ENCODE assay signal across 11 cellular contexts in the genomic region with DNA sequence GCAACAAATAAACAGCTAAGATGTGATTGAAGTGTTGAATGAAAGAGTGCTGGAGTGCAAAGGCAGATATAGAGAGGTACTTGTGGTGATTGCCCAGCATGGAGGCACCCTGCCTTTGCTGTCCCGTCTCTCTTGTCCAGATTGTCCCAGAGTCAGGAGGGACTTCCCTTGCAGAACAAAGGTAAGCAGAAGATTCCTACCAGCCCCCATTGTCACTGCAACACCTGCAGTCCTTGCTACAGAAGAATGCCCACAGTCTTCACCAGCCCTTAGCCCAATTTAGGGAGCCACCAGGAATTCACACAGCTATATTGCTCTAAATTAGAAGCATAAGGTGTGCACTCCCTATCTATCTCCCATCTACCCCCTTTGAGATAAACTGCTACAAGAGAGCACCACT.
A peak's percentile ranks its signal among the peaks of the same experiment; 100 is the strongest.
DNase-seq lines count a peak whose midpoint lies in the region; ATAC-seq and TF ChIP-seq lines count a peak whose summit lies in the region.
"Had no signal": no experiment of that assay in that cellular context is flagged by ENCODE, and none has a peak within 500 bp of the region (broad histone marks: within the 10 kb centered on the region; RNA-seq: fewer than 3 reads in every experiment).

No MANE protein-coding gene starts in this region.

- peaks cover 0 to 28% (median 16%) of the 10 kb centered on the region in 7 donors for H3K9me3 Mint-ChIP-seq in naive B cell

- no peaks in the 10 kb centered on the region for H3K9me2 ChIP-seq in MM.1S (replicated peaks; ENCODE audit: insufficient read depth, low read length)

- H3K4me3 Mint-ChIP-seq in naive B cell, result peak overlapping the region; percentile 59 to 83 (median 70)
- H3K4me3 Mint-ChIP-seq: CD4-positive, CD25-positive, alpha-beta regulatory T cell had no signal

- peak overlapping the region; percentile 24; the same call in 1 of the 2 replicates for H2AFZ ChIP-seq in MM.1S (ENCODE audit: low read length)
- H2AFZ ChIP-seq: GM23248 had no signal

- H3K79me2 ChIP-seq in MM.1S (ENCODE audit: low read length), result no peaks in the 10 kb centered on the region

- H3K36me3 Mint-ChIP-seq in naive B cell, result peaks cover 7 to 16% of the 10 kb centered on the region in 2 donors
- H3K36me3 Mint-ChIP-seq: CD4-positive, CD25-positive, alpha-beta regulatory T cell had no signal

- peaks cover 47 to 67% (median 66%) of the 10 kb centered on the region in 3 donors for H3K4me1 Mint-ChIP-seq in naive B cell
- H3K4me1 Mint-ChIP-seq: CD4-positive, CD25-positive, alpha-beta regulatory T cell had no signal

- DNase-seq in MM.1S (no peak), naive B cell (no peak), DMS79 (lab: John Stamatoyannopoulos, UW) (no peak)
- DNase-seq in stimulated activated CD4-positive, alpha-beta T cell treated with anti-CD3 and anti-CD28 coated beads, Interleukin-4, amount 100 ng/mL, for 24 hours, result no peak
- DNase-seq: CD4-positive, CD25-positive, alpha-beta regulatory T cell; DMS53; GM23248 had no signal

- H3K27me3 ChIP-seq in BLaER1 treated with 17β-estradiol and CSF1 and Interleukin-3, amounts not matched to agents 10 nM and 100 nM, result no peaks in the 10 kb centered on the region
- no peaks in the 10 kb centered on the region for H3K27me3 ChIP-seq in MM.1S (replicated peaks; ENCODE audit: insufficient read depth, low read length)

- H4K20me1 ChIP-seq in BLaER1 treated with 17β-estradiol and CSF1 and Interleukin-3, amounts not matched to agents 10 nM and 100 nM, result no peaks in the 10 kb centered on the region
- no peaks in the 10 kb centered on the region for H4K20me1 ChIP-seq in MM.1S (ENCODE audit: insufficient read depth, low read length)

- peaks cover 0 to 6% (median 0%) of the 10 kb centered on the region in 11 experiments; a peak in 1 of 22 replicates for H3K36me3 ChIP-seq in BLaER1 treated with 17β-estradiol and CSF1 and Interleukin-3, amounts not matched to agents 10 nM and 100 nM
- H3K36me3 ChIP-seq in MM.1S (replicated peaks; ENCODE audit: insufficient read depth, low read length), result no peaks in the 10 kb centered on the region

- ATAC-seq in naive B cell (ENCODE audit: low read depth in 2 of 2) (no peak), HG03139 (IDR thresholded peaks at IDR 0.05; ENCODE audit: unreplicated experiment) (no peak)
- ATAC-seq: A549 had no signal

- peaks cover 13% of the 10 kb centered on the region for H3F3A ChIP-seq in MM.1S (ENCODE audit: insufficient read depth, low read length)

- no peak overlapping the region; a peak in 1 of 22 replicates for H3K27ac ChIP-seq in BLaER1 treated with 17β-estradiol and CSF1 and Interleukin-3, amounts not matched to agents 10 nM and 100 nM
- peak overlapping the region; percentile 52; the same call in 1 of the 2 replicates for H3K27ac ChIP-seq in MM.1S (ENCODE audit: low read length)
- H3K27ac ChIP-seq: A549, GM23248 had no signal

- H3K27ac Mint-ChIP-seq in naive B cell, result peak overlapping the region; percentile 58 to 91 (median 86)
- H3K27ac Mint-ChIP-seq: CD4-positive, CD25-positive, alpha-beta regulatory T cell; IgD-negative memory B cell had no signal

- H3K27me3 Mint-ChIP-seq in naive B cell, result no peaks in the 10 kb centered on the region
- H3K27me3 Mint-ChIP-seq: CD4-positive, CD25-positive, alpha-beta regulatory T cell; IgD-negative memory B cell had no signal

- TF ChIP-seq CTCF in MM.1S (IDR thresholded peaks at IDR 0.05; ENCODE audit: low read length), result no peak

- H3K4me1 ChIP-seq in BLaER1 treated with 17β-estradiol and CSF1 and Interleukin-3, amounts not matched to agents 10 nM and 100 nM, result peaks cover 15 to 46% (median 21%) of the 10 kb centered on the region in 10 experiments; a peak in 19 of 20 replicates
- peaks cover 26% of the 10 kb centered on the region for H3K4me1 ChIP-seq in MM.1S (ENCODE audit: low read length)
- H3K4me1 ChIP-seq: A549 had no signal

- peak overlapping the region in 7 of 11 experiments; percentile 3 to 36 (median 17); a peak in 8 of 22 replicates for H3K4me2 ChIP-seq in BLaER1 treated with 17β-estradiol and CSF1 and Interleukin-3, amounts not matched to agents 10 nM and 100 nM
- peak overlapping the region; percentile 66 for H3K4me2 ChIP-seq in MM.1S (ENCODE audit: low read depth, low read length)
- H3K4me2 ChIP-seq: A549 had no signal

- H3K4me3 ChIP-seq in BLaER1 treated with 17β-estradiol and CSF1 and Interleukin-3, amounts not matched to agents 10 nM and 100 nM, result no peak overlapping the region
- H3K4me3 ChIP-seq in MM.1S (ENCODE audit: low read length), result peak overlapping the region; percentile 5; the same call in 1 of the 2 replicates
- H3K4me3 ChIP-seq: A549, GM23248 had no signal

- no peak overlapping the region for H3K9ac ChIP-seq in BLaER1 treated with 17β-estradiol and CSF1 and Interleukin-3, amounts not matched to agents 10 nM and 100 nM
- H3K9ac ChIP-seq in MM.1S (ENCODE audit: low read length), result no peak overlapping the region
- H3K9ac ChIP-seq: GM23248 had no signal

- peaks cover 16 to 50% (median 39%) of the 10 kb centered on the region in 11 experiments for H3K9me3 ChIP-seq in BLaER1 treated with 17β-estradiol and CSF1 and Interleukin-3, amounts not matched to agents 10 nM and 100 nM (replicated peaks in 1 of 11)
- no peaks in the 10 kb centered on the region for H3K9me3 ChIP-seq in MM.1S (replicated peaks; ENCODE audit: insufficient read depth, low read length)
